In genomic region chr11:78985654-78986053, GRCh38 we compare ENCODE assay signal across 26 cellular contexts.
"Had no signal": no experiment of that assay in that cellular context is flagged by ENCODE, and none has a peak within 500 bp of the region (broad histone marks: within the 10 kb centered on the region; RNA-seq: fewer than 3 reads in every experiment).

No MANE protein-coding gene starts in this region.

- H3K36me3 ChIP-seq: brain microvascular endothelial cell, esophagus muscularis mucosa, gastrocnemius medialis, heart left ventricle, WERI-Rb-1 had no signal

- H3K27me3 ChIP-seq: brain microvascular endothelial cell, dorsolateral prefrontal cortex, esophagus muscularis mucosa, foreskin keratinocyte, gastrocnemius medialis had no signal

- H3K4me1 ChIP-seq: esophagus muscularis mucosa, foreskin keratinocyte, gastrocnemius medialis, heart left ventricle had no signal

- DNase-seq: activated B cell treated with CpG ODN at 0.5 μM for 24 hours; activated CD4-positive, alpha-beta T cell treated with anti-CD3 and anti-CD28 coated beads for 48 hours; activated CD4-positive, alpha-beta T cell treated with anti-CD3 and anti-CD28 coated beads, Interleukin-2, amount 50 U/mL, for 1 hour; activated CD4-positive, alpha-beta T cell treated with anti-CD3 and anti-CD28 coated beads, Interleukin-2, amount 50 U/mL, for 48 hours; activated CD8-positive, alpha-beta memory T cell treated with anti-CD3 and anti-CD28 coated beads for 24 hours; activated CD8-positive, alpha-beta T cell treated with anti-CD3 and anti-CD28 coated beads for 36 hours; activated effector memory CD4-positive, alpha-beta T cell treated with Interleukin-2 at 50 U/mL for 16 hours; activated gamma-delta T cell treated with Interleukin-2 at 50 U/mL for 16 hours; activated naive CD4-positive, alpha-beta T cell treated with anti-CD3 and anti-CD28 coated beads, Interleukin-2, amount 50 U/mL, for 16 hours; activated naive CD4-positive, alpha-beta T cell treated with Interleukin-2 at 50 U/mL for 16 hours; activated T-cell treated with anti-CD3 and anti-CD28 coated beads, Interleukin-2, amount 50 U/mL, for 4 hours; amniotic stem cell; anterior cingulate cortex; brain microvascular endothelial cell; dorsolateral prefrontal cortex; effector memory CD4-positive, alpha-beta T cell; endodermal cell; foreskin keratinocyte; gastrocnemius medialis; glutamatergic neuron; heart left ventricle; T-helper 17 cell; T1000; WERI-Rb-1 had no signal

- H3K9me3 ChIP-seq: gastrocnemius medialis had no signal

- H3K4me3 ChIP-seq: coronary artery, dorsolateral prefrontal cortex, esophagus muscularis mucosa, gastrocnemius medialis, heart left ventricle had no signal

- H3K27ac ChIP-seq: brain microvascular endothelial cell, coronary artery, dorsolateral prefrontal cortex, esophagus muscularis mucosa, foreskin keratinocyte, gastrocnemius medialis, heart left ventricle, WERI-Rb-1 had no signal
